10 cellular contexts compared by ENCODE assay signal in the genomic region with DNA sequence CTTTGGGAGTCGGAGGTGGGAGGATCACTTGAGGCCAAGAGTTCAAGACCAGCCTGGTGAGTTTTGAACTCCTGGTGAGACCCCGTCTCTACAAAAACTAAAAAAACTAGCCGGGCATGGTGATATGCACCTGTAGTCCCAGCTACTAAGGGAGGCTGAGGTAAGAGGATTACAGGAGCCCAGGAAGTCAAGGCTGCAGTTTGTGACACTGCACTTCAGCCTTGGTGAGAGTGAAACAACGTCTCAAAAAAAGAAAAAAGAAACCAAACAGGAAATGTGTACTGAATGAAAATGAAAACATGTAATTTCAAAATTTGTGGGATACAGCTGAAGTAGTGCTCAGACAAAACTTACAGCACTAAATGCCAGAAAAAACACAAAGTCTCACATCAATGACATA. TPM values are rescaled to one million over a fixed set of nuclear protein-coding genes. Genes with fewer than 3 reads are reported as not detected.
DNase-seq lines count a peak whose midpoint lies in the region; ATAC-seq, FAIRE-seq and TF ChIP-seq lines count a peak whose summit lies in the region.
"Had no signal": no experiment of that assay in that cellular context is flagged by ENCODE, and none has a peak within 500 bp of the region (broad histone marks: within the 10 kb centered on the region; RNA-seq: fewer than 3 reads in every experiment).

No MANE protein-coding gene starts in this region.

- H3K27ac ChIP-seq in CD4-positive, alpha-beta T cell (ENCODE audit: low read depth, low read length) = no peak overlapping the region
- H3K27ac ChIP-seq in RWPE1 (no peak overlapping the region), esophagus squamous epithelium (no peak overlapping the region), smooth muscle cell (ENCODE audit: low read depth) (no peak overlapping the region)
- H3K27ac ChIP-seq: prostate gland had no signal

- H3K4me1 ChIP-seq in esophagus squamous epithelium (peaks cover 0 to 25% (median 2%) of the 10 kb centered on the region in 3 donors), smooth muscle cell (ENCODE audit: low read depth) (no peaks in the 10 kb centered on the region)
- H3K4me1 ChIP-seq: prostate gland had no signal

- no peak overlapping the region for H3K9ac ChIP-seq in smooth muscle cell (ENCODE audit: low read depth)

- H3K36me3 Mint-ChIP-seq in CD4-positive, alpha-beta T cell (ENCODE audit: low read depth) = peaks cover 3% of the 10 kb centered on the region
- H3K36me3 Mint-ChIP-seq in T-helper 17 cell (ENCODE audit: low read depth) = no peaks in the 10 kb centered on the region

- no peak for TF ChIP-seq CTCF in CD4-positive, alpha-beta T cell (IDR thresholded peaks at IDR 0.05)
- TF ChIP-seq CTCF in RWPE1 (conservative IDR thresholded peaks at IDR 0.05; ENCODE audit: low read depth) (no peak), esophagus squamous epithelium (IDR thresholded peaks at IDR 0.05) (no peak), smooth muscle cell (IDR thresholded peaks at IDR 0.05; ENCODE audit: borderline replicate concordance, insufficient read depth, poor library complexity, severe bottlenecking) (no peak)

- peaks cover 100% of the 10 kb centered on the region for H4K20me1 ChIP-seq in smooth muscle cell (ENCODE audit: low read depth)

- intact Hi-C loops in CD4-positive, alpha-beta T cell (cut with DNase I, micrococcal nuclease) = loop anchor here (5.0 to 10.0 kb wide), 5 partner anchors 424 to 1214 kb away; partner anchors contain the start of genes CCDC7 (in 1 of the 2), EPC1 (in 1 of the 2) and ZNF438 (in 1 of the 2)
- intact Hi-C loops in esophagus squamous epithelium (cut with DNase I) = no loop called here

- ATAC-seq in CD4-positive, alpha-beta T cell (ENCODE audit: poor library complexity) = no peak
- ATAC-seq in HG02884 (IDR thresholded peaks at IDR 0.05; ENCODE audit: unreplicated experiment) = peak; percentile 64
- peak; percentile 52 for ATAC-seq in T-helper 17 cell

- H3K4me1 Mint-ChIP-seq in CD4-positive, alpha-beta T cell (ENCODE audit: low read depth) = peaks cover 84% of the 10 kb centered on the region
- peaks cover 39% of the 10 kb centered on the region for H3K4me1 Mint-ChIP-seq in T-helper 17 cell

- peak; percentile 89 for FAIRE-seq in GM19239 (lab: Jason Lieb, UNC)

- H3K4me3 ChIP-seq in esophagus squamous epithelium (no peak overlapping the region), smooth muscle cell (no peak overlapping the region)
- H3K4me3 ChIP-seq: prostate gland had no signal

- DNase-seq in CD4-positive, alpha-beta T cell = no peak
- DNase-seq in GM19239 (ENCODE audit: insufficient read length, low spot score) (no peak), T-helper 17 cell (no peak), NCI-H1417 treated with DMSO at 0.1 percent for 48 hours (lab: John Stamatoyannopoulos, UW) (no peak), RWPE1 (ENCODE audit: low spot score) (no peak), esophagus squamous epithelium (lab: John Stamatoyannopoulos, UW) (no peak), smooth muscle cell (lab: John Stamatoyannopoulos, UW; ENCODE audit: unreplicated experiment) (no peak)
- DNase-seq: NCI-H2029 had no signal

- H3K27me3 Mint-ChIP-seq in CD4-positive, alpha-beta T cell = no peaks in the 10 kb centered on the region
- H3K27me3 Mint-ChIP-seq in T-helper 17 cell = no peaks in the 10 kb centered on the region

- H3K9me3 ChIP-seq in CD4-positive, alpha-beta T cell (ENCODE audit: control insufficient read depth, low read length) = no peaks in the 10 kb centered on the region
- no peaks in the 10 kb centered on the region for H3K9me3 ChIP-seq in T-helper 17 cell (ENCODE audit: control insufficient read depth, low read length, poor library complexity, severe bottlenecking)
- H3K9me3 ChIP-seq in esophagus squamous epithelium = no peaks in the 10 kb centered on the region
- no peaks in the 10 kb centered on the region for H3K9me3 ChIP-seq in smooth muscle cell (replicated peaks; ENCODE audit: low read depth)
- H3K9me3 ChIP-seq: prostate gland had no signal

- H3F3A ChIP-seq in smooth muscle cell (ENCODE audit: low read depth) = no peaks in the 10 kb centered on the region

- no peak for TF ChIP-seq POLR2A in esophagus squamous epithelium (IDR thresholded peaks at IDR 0.05)

- 42 to 50% methylated on average over 4 of the region's 4 CpGs for WGBS in esophagus squamous epithelium, 2 donors
- 68% methylated on average over 4 of the region's 4 CpGs for WGBS in smooth muscle cell (ENCODE audit: low lambda C conversion rate)

- H3K4me3 Mint-ChIP-seq in CD4-positive, alpha-beta T cell = peak overlapping the region; percentile 70
- H3K4me3 Mint-ChIP-seq in T-helper 17 cell = peak overlapping the region; percentile 88

- CTCF ChIA-PET in CD4-positive, alpha-beta T cell (lab: Charles Lee) = no interaction called here
- CTCF ChIA-PET in RWPE1 (lab: Yijun Ruan, JAX) = interaction anchor here (0.6 to 0.7 kb wide), 2 partner anchors 58 to 1626 kb away, joined by 3 read pairs; no protein-coding TSS in a partner anchor

- no peaks in the 10 kb centered on the region for H3K36me3 ChIP-seq in esophagus squamous epithelium
- H3K36me3 ChIP-seq in smooth muscle cell (ENCODE audit: low read depth) = no peaks in the 10 kb centered on the region
- H3K36me3 ChIP-seq: prostate gland had no signal

- H3K27me3 ChIP-seq in CD4-positive, alpha-beta T cell (ENCODE audit: control insufficient read depth, insufficient read depth, low read length) = no peaks in the 10 kb centered on the region
- no peaks in the 10 kb centered on the region for H3K27me3 ChIP-seq in esophagus squamous epithelium
- H3K27me3 ChIP-seq in smooth muscle cell (ENCODE audit: low read depth) = no peaks in the 10 kb centered on the region

- H3K27ac Mint-ChIP-seq in CD4-positive, alpha-beta T cell = peak overlapping the region; percentile 82
- peak overlapping the region; percentile 89 for H3K27ac Mint-ChIP-seq in T-helper 17 cell

- no peak overlapping the region for H3K4me2 ChIP-seq in smooth muscle cell

- H2AFZ ChIP-seq in smooth muscle cell (ENCODE audit: low read depth) = no peak overlapping the region

- peaks cover 98% of the 10 kb centered on the region for H3K79me2 ChIP-seq in smooth muscle cell (ENCODE audit: low read depth)

- H3K9me3 Mint-ChIP-seq in CD4-positive, alpha-beta T cell = no peaks in the 10 kb centered on the region

- POLR2A ChIA-PET in CD4-positive, alpha-beta T cell (lab: Charles Lee) = interaction anchor here (1.0 to 2.0 kb wide), 2 partner anchors 9 to 13 kb away, joined by 3 to 15 read pairs; no protein-coding TSS in a partner anchor
- POLR2A ChIA-PET in RWPE1 (lab: Yijun Ruan, JAX; ENCODE audit: low non-redundant PET) = no interaction called here

RNA-seq across cellular contexts. Expression of gene ARHGAP12, which starts 7.6 kb away (rescaled TPM):
- 10 to 100 TPM; 40.3 to 41.1 TPM for total RNA-seq in CD4-positive, alpha-beta T cell
- total RNA-seq in T-helper 17 cell (10 to 100 TPM; 22.6 to 28.2 TPM), esophagus squamous epithelium (10 to 100 TPM in 3 of 4 donors, 1 to 10 TPM in 1; 8.5 to 31.3 (median 16.9) TPM), smooth muscle cell (32.7 and 46.2 TPM in 2 replicates)
- 10.5 and 14.5 TPM in 2 replicates for polyA plus RNA-seq in smooth muscle cell
